In genomic region chr12:56293785-56294184, GRCh38 we compare ENCODE assay signal across 17 cellular contexts. TPM values are rescaled to one million over a fixed set of nuclear protein-coding genes. Genes with fewer than 3 reads are reported as not detected.
DNase-seq lines count a peak whose midpoint lies in the region; ATAC-seq and TF ChIP-seq lines count a peak whose summit lies in the region.
"Had no signal": no experiment of that assay in that cellular context is flagged by ENCODE, and none has a peak within 500 bp of the region (broad histone marks: within the 10 kb centered on the region; RNA-seq: fewer than 3 reads in every experiment).

No MANE protein-coding gene starts in this region.

- H3K4me1 Mint-ChIP-seq in mesothelial cell of epicardium = peaks cover 9% of the 10 kb centered on the region

- no peak overlapping the region for H3K4me3 Mint-ChIP-seq in mesothelial cell of epicardium

- H3K9me3 Mint-ChIP-seq in mesothelial cell of epicardium = no peaks in the 10 kb centered on the region

- no peak for DNase-seq in left ventricle myocardium inferior
- DNase-seq in cardiac septum (ENCODE audit: low spot score) = no peak
- no peak for DNase-seq in adipocyte (ENCODE audit: low read depth)
- no peak for DNase-seq in mesothelial cell of epicardium (ENCODE audit: low spot score in 2 of 2, unreplicated experiment in 2 of 2)
- DNase-seq in SIG-M5 treated with dmso at 0.1 percent for 504 hours (lab: John Stamatoyannopoulos, UW; ENCODE audit: unreplicated experiment) = no peak
- DNase-seq: ACHN, AML-193, EL, GOT3, Karpas-422, MG63, NCI-H1092 treated with DMSO at 0.1 percent for 48 hours, NCI-H2081 treated with DMSO at 0.1 percent for 48 hours, NCI-H510A, NCI-H82 had no signal

- H3K4me1 ChIP-seq in left ventricle myocardium inferior (peaks cover 92% of the 10 kb centered on the region), adipocyte (ENCODE audit: control insufficient read depth, insufficient read depth, low read length) (peaks cover 48% of the 10 kb centered on the region), subcutaneous abdominal adipose tissue (ENCODE audit: control insufficient read depth in 5 of 5, insufficient read depth in 5 of 5, low read length in 5 of 5) (peaks cover 4 to 69% (median 50%) of the 10 kb centered on the region in 5 donors)

- H3K27ac ChIP-seq in left ventricle myocardium inferior (replicated peaks) = peak overlapping the region; percentile 45
- H3K27ac ChIP-seq in subcutaneous abdominal adipose tissue (ENCODE audit: low read depth, low read length) = peak overlapping the region; percentile 74

- no peaks in the 10 kb centered on the region for H3K27me3 Mint-ChIP-seq in mesothelial cell of epicardium (ENCODE audit: low read depth)

- H3K9me3 ChIP-seq in left ventricle myocardium inferior (replicated peaks) (no peaks in the 10 kb centered on the region), adipocyte (ENCODE audit: control insufficient read depth, low read length) (no peaks in the 10 kb centered on the region), subcutaneous abdominal adipose tissue (ENCODE audit: control insufficient read depth in 5 of 5, low read length in 5 of 5) (no peaks in the 10 kb centered on the region)
- H3K9me3 ChIP-seq: MG63 had no signal

- H3K9ac ChIP-seq in adipocyte (ENCODE audit: low read length) (peak overlapping the region; percentile 62), subcutaneous abdominal adipose tissue (ENCODE audit: low read length in 5 of 5) (peak overlapping the region in 1 of 5 donors; percentile 24)

- H3K36me3 Mint-ChIP-seq in mesothelial cell of epicardium = peaks cover 6% of the 10 kb centered on the region

- H3K36me3 ChIP-seq in left ventricle myocardium inferior (peaks cover 49% of the 10 kb centered on the region), adipocyte (ENCODE audit: control insufficient read depth, insufficient read depth, low read length, severe bottlenecking) (peaks cover 30% of the 10 kb centered on the region), subcutaneous abdominal adipose tissue (ENCODE audit: control insufficient read depth in 5 of 5, insufficient read depth in 5 of 5, low read length in 5 of 5) (peaks cover 0 to 14% (median 12%) of the 10 kb centered on the region in 5 donors)

- H3K27me3 ChIP-seq in left ventricle myocardium inferior (ENCODE audit: low read depth) (no peaks in the 10 kb centered on the region), adipocyte (replicated peaks; ENCODE audit: control insufficient read depth, insufficient read depth, low read length) (no peaks in the 10 kb centered on the region), subcutaneous abdominal adipose tissue (ENCODE audit: control insufficient read depth in 5 of 5, insufficient read depth in 4 of 5, low read length in 5 of 5) (no peaks in the 10 kb centered on the region)
- H3K27me3 ChIP-seq: MG63 had no signal

- H3K4me3 ChIP-seq in left ventricle myocardium inferior (peak overlapping the region; percentile 7), adipocyte (ENCODE audit: low read length) (no peak overlapping the region), subcutaneous abdominal adipose tissue (ENCODE audit: low read depth in 1 of 5, low read length in 5 of 5) (no peak overlapping the region)
- H3K4me3 ChIP-seq: MG63 had no signal

- H3K27ac Mint-ChIP-seq in mesothelial cell of epicardium = peak overlapping the region; percentile 39

- intact Hi-C loops in left ventricle myocardium inferior (cut with micrococcal nuclease) (no loop called here), cardiac septum (cut with DNase I) (no loop called here)

- no peak for ATAC-seq in GM18519 (IDR thresholded peaks at IDR 0.05; ENCODE audit: low FRiP score, unreplicated experiment)

- TF ChIP-seq CTCF in left ventricle myocardium inferior (IDR thresholded peaks at IDR 0.05; ENCODE audit: borderline replicate concordance) = no peak
- no peak for TF ChIP-seq CTCF in mesothelial cell of epicardium (IDR thresholded peaks at IDR 0.05; ENCODE audit: unreplicated experiment)

RNA-seq across cellular contexts. Expression of gene CS, which starts 6.3 kb away (rescaled TPM):
- total RNA-seq in left ventricle myocardium inferior (780 TPM), cardiac septum (570 TPM), mesothelial cell of epicardium (167 to 195 TPM (median 194 TPM) in 3 replicates)

RNA-seq across cellular contexts. Expression of gene CNPY2, which starts 22.0 kb away (rescaled TPM):
- total RNA-seq in left ventricle myocardium inferior = 33.4 TPM
- total RNA-seq in cardiac septum = 38.0 TPM
- total RNA-seq in mesothelial cell of epicardium = 164 to 174 TPM (median 171 TPM) in 3 replicates

RNA-seq across cellular contexts. Expression of gene COQ10A, which starts 27.0 kb away (rescaled TPM):
- total RNA-seq in left ventricle myocardium inferior (203 TPM), cardiac septum (86.8 TPM), mesothelial cell of epicardium (11.0 to 15.3 TPM (median 12.5 TPM) in 3 replicates)

RNA-seq across cellular contexts. Expression of gene ANKRD52, which starts 35.6 kb away (rescaled TPM):
- total RNA-seq in left ventricle myocardium inferior (25.1 TPM), cardiac septum (28.8 TPM), mesothelial cell of epicardium (60.7 to 63.2 TPM (median 63.1 TPM) in 3 replicates)

RNA-seq across cellular contexts. Expression of gene PAN2, which starts 40.0 kb away (rescaled TPM):
- total RNA-seq in left ventricle myocardium inferior (49.5 TPM), cardiac septum (46.3 TPM), mesothelial cell of epicardium (60.9 to 76.8 TPM (median 66.4 TPM) in 3 replicates)
